In the genomic region with DNA sequence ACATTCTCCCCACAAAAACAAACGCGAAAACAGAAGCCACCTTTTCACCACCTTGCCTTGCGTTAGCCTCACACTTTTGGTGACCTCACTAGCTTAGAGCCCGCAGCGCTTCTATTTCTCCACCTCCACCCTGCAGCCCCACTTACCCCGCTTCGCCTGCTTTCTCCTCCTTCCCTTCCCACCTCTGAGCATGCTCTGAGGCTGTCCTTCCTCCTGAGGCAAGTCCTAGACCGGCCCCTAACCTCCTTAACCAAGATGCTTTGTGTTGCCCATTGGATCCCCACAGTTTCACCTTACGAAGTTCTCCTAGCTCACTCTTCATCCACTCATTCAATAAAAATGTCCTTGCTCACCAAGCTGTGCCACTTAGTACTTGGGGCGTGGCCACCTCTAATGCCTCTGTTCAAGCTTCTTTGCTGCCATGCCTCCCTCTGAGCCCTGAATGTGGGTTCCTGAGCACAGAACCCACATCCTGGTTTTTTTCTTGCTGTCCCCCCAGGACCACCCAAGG, we compare ENCODE assay signal across 13 cellular contexts. TPM values are rescaled to one million over a fixed set of nuclear protein-coding genes. Genes with fewer than 3 reads are reported as not detected.
DNase-seq lines count a peak whose midpoint lies in the region; ATAC-seq and TF ChIP-seq lines count a peak whose summit lies in the region.
"Had no signal": no experiment of that assay in that cellular context is flagged by ENCODE, and none has a peak within 500 bp of the region (broad histone marks: within the 10 kb centered on the region; RNA-seq: fewer than 3 reads in every experiment).

No MANE protein-coding gene starts in this region.

- peak overlapping the region; percentile 85 for H3K27ac Mint-ChIP-seq in activated CD8-positive, alpha-beta memory T cell treated with anti-CD3 and anti-CD28 coated beads, Interleukin-2, amount 10 ng/mL, durations not matched to agents 7 days and 5 days
- H3K27ac Mint-ChIP-seq in effector memory CD8-positive, alpha-beta T cell = peak overlapping the region; percentile 63 to 97

- no peak for TF ChIP-seq CTCF in Peyer's patch (IDR thresholded peaks at IDR 0.05)

- peaks cover 45% of the 10 kb centered on the region for H3K4me1 Mint-ChIP-seq in activated CD8-positive, alpha-beta memory T cell treated with anti-CD3 and anti-CD28 coated beads, Interleukin-2, amount 10 ng/mL, durations not matched to agents 7 days and 5 days
- peaks cover 55 to 71% of the 10 kb centered on the region in 2 donors for H3K4me1 Mint-ChIP-seq in effector memory CD8-positive, alpha-beta T cell (ENCODE audit: low read depth in 2 of 2)

- TF ChIP-seq POLR2A in Peyer's patch (IDR thresholded peaks at IDR 0.05) = no peak

- no peaks in the 10 kb centered on the region for H3K9me3 ChIP-seq in Peyer's patch

- peak overlapping the region; percentile 98 for H3K4me3 Mint-ChIP-seq in activated CD8-positive, alpha-beta memory T cell treated with anti-CD3 and anti-CD28 coated beads, Interleukin-2, amount 10 ng/mL, durations not matched to agents 7 days and 5 days
- peak overlapping the region; percentile 97 to 99 for H3K4me3 Mint-ChIP-seq in effector memory CD8-positive, alpha-beta T cell
- H3K4me3 Mint-ChIP-seq: neural crest cell had no signal

- no peaks in the 10 kb centered on the region for H3K36me3 ChIP-seq in Peyer's patch

- peaks cover 54% of the 10 kb centered on the region for H3K36me3 Mint-ChIP-seq in activated CD8-positive, alpha-beta memory T cell treated with anti-CD3 and anti-CD28 coated beads, Interleukin-2, amount 10 ng/mL, durations not matched to agents 7 days and 5 days
- peaks cover 23% of the 10 kb centered on the region for H3K36me3 Mint-ChIP-seq in effector memory CD8-positive, alpha-beta T cell (ENCODE audit: insufficient read depth)

- CTCF ChIA-PET in activated CD8-positive, alpha-beta memory T cell treated with anti-CD3 and anti-CD28 coated beads, Interleukin-2, amount 10 ng/mL, durations not matched to agents 7 days and 5 days (lab: Charles Lee) = interaction anchor here (1.2 to 5.6 kb wide), 10 partner anchors 10 to 347 kb away, joined by 4 to 46 read pairs (median 14); no protein-coding TSS in a partner anchor

- no peaks in the 10 kb centered on the region for H3K27me3 ChIP-seq in Peyer's patch

- H3K9me3 Mint-ChIP-seq in activated CD8-positive, alpha-beta memory T cell treated with anti-CD3 and anti-CD28 coated beads, Interleukin-2, amount 10 ng/mL, durations not matched to agents 7 days and 5 days (ENCODE audit: low read depth) = no peaks in the 10 kb centered on the region
- no peaks in the 10 kb centered on the region for H3K9me3 Mint-ChIP-seq in effector memory CD8-positive, alpha-beta T cell
- H3K9me3 Mint-ChIP-seq: neural crest cell had no signal

- no peaks in the 10 kb centered on the region for H3K27me3 Mint-ChIP-seq in activated CD8-positive, alpha-beta memory T cell treated with anti-CD3 and anti-CD28 coated beads, Interleukin-2, amount 10 ng/mL, durations not matched to agents 7 days and 5 days
- no peaks in the 10 kb centered on the region for H3K27me3 Mint-ChIP-seq in effector memory CD8-positive, alpha-beta T cell

- peak overlapping the region in 1 of 4 donors; percentile 43 for H3K4me3 ChIP-seq in Peyer's patch

- peak overlapping the region; percentile 75 to 90 (median 86) for H3K27ac ChIP-seq in Peyer's patch

- peaks cover 0 to 11% (median 6%) of the 10 kb centered on the region in 4 donors for H3K4me1 ChIP-seq in Peyer's patch

- peak; percentile 65 for DNase-seq in activated CD8-positive, alpha-beta memory T cell treated with anti-CD3 and anti-CD28 coated beads, Interleukin-2, amount 10 ng/mL, durations not matched to agents 7 days and 5 days
- DNase-seq in activated CD8-positive, alpha-beta memory T cell treated with anti-CD3 and anti-CD28 coated beads, Interleukin-2, amount 50 U/mL, for 48 hours = no peak
- DNase-seq in Peyer's patch (no peak), inferior parietal cortex (ENCODE audit: extremely low spot score) (no peak), GM03348 (ENCODE audit: low spot score) (no peak), NCI-H748 (lab: John Stamatoyannopoulos, UW; ENCODE audit: unreplicated experiment) (no peak)
- peak in 2 of 3 experiments; percentile 36 for DNase-seq in effector memory CD8-positive, alpha-beta T cell
- DNase-seq in stimulated activated naive CD8-positive, alpha-beta T cell treated with anti-CD3 and anti-CD28 coated beads, Interleukin-15, Interleukin-2, amounts not matched to agents 100 U/mL and 50 U/mL, for 24 hours = no peak
- DNase-seq: ACHN, GDM1, NCI-H1092 had no signal

- peak; percentile 35 for ATAC-seq in activated CD8-positive, alpha-beta memory T cell treated with anti-CD3 and anti-CD28 coated beads, Interleukin-2, amount 10 ng/mL, durations not matched to agents 7 days and 5 days
- ATAC-seq in effector memory CD8-positive, alpha-beta T cell (replicated peaks) = peak; percentile 70
- peak; percentile 6 for ATAC-seq in stimulated activated naive CD8-positive, alpha-beta T cell treated with anti-CD3 and anti-CD28 coated beads, Interleukin-15, Interleukin-2, amounts not matched to agents 100 U/mL and 50 U/mL, for 24 hours

RNA-seq across cellular contexts. Expression of a gene that starts 1.3 kb away (rescaled TPM):
- 10 to 100 TPM; 39.8 to 45.3 TPM for total RNA-seq in activated CD8-positive, alpha-beta memory T cell treated with anti-CD3 and anti-CD28 coated beads, Interleukin-2, amount 10 ng/mL, durations not matched to agents 7 days and 5 days
- 10 to 100 TPM in 1 of 4 donors, 1 to 10 TPM in 1, not detected in 2; 4.8 to 14.0 TPM for total RNA-seq in Peyer's patch
- total RNA-seq: neural crest cell had no signal

RNA-seq across cellular contexts. Expression of a gene that starts 1.4 kb away (rescaled TPM):
- 100 to 1,000 TPM; 116 to 121 TPM for total RNA-seq in activated CD8-positive, alpha-beta memory T cell treated with anti-CD3 and anti-CD28 coated beads, Interleukin-2, amount 10 ng/mL, durations not matched to agents 7 days and 5 days
- total RNA-seq in Peyer's patch = 10 to 100 TPM in 2 of 4 donors, 1 to 10 TPM in 2; 4.9 to 50.3 (median 8.9) TPM

RNA-seq across cellular contexts. Expression of a gene that starts 21.5 kb away (rescaled TPM):
- not detected for total RNA-seq in activated CD8-positive, alpha-beta memory T cell treated with anti-CD3 and anti-CD28 coated beads, Interleukin-2, amount 10 ng/mL, durations not matched to agents 7 days and 5 days
- total RNA-seq in Peyer's patch = not detected
- total RNA-seq: neural crest cell, subcutaneous adipose tissue had no signal

Comparison
In these comparisons a context has a peak if more than half of its experiments do, and no peak if none do; other contexts are left out.
1. DNase-seq: peak in activated CD8-positive, alpha-beta memory T cell treated with anti-CD3 and anti-CD28 coated beads, Interleukin-2, amount 10 ng/mL, durations not matched to agents 7 days and 5 days (single experiment) and effector memory CD8-positive, alpha-beta T cell (2 of 3); none in activated CD8-positive, alpha-beta memory T cell treated with anti-CD3 and anti-CD28 coated beads, Interleukin-2, amount 50 U/mL, for 48 hours (single experiment), Peyer's patch (0 of 3), stimulated activated naive CD8-positive, alpha-beta T cell treated with anti-CD3 and anti-CD28 coated beads, Interleukin-15, Interleukin-2, amounts not matched to agents 100 U/mL and 50 U/mL, for 24 hours (single experiment), inferior parietal cortex (single experiment), GM03348 (single experiment) and NCI-H748 (single experiment).
2. ATAC-seq: peak in every context shown above with its lines; median percentile 70 in effector memory CD8-positive, alpha-beta T cell; 35 in activated CD8-positive, alpha-beta memory T cell treated with anti-CD3 and anti-CD28 coated beads, Interleukin-2, amount 10 ng/mL, durations not matched to agents 7 days and 5 days; 6 in stimulated activated naive CD8-positive, alpha-beta T cell treated with anti-CD3 and anti-CD28 coated beads, Interleukin-15, Interleukin-2, amounts not matched to agents 100 U/mL and 50 U/mL, for 24 hours.